ENCODE assay signal across 10 cellular contexts in the genomic region with DNA sequence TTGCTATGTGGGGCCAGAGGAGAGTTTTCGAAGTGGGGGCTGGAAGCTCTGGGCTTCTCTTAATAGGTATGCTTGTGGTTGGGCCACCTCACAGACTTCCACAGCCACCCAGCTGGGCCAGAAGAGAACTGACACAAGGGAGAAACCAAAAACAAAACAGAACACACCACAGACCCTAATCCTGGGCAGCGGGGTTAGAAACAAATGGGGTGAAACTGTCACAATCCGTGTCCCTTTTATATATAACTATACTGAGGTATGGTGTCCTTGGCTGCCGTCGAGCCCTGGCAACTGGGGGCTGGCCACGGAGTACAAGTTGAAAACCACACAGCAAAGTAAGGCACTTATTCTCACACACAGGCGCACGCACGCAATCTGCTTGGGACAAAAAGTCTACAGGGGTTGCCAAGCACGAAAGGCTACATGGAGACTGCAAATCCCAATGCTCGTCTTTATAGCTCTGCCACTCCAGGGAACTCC.
A peak's percentile ranks its signal among the peaks of the same experiment; 100 is the strongest.
DNase-seq lines count a peak whose midpoint lies in the region; ATAC-seq and TF ChIP-seq lines count a peak whose summit lies in the region.
"Had no signal": no experiment of that assay in that cellular context is flagged by ENCODE, and none has a peak within 500 bp of the region (broad histone marks: within the 10 kb centered on the region; RNA-seq: fewer than 3 reads in every experiment).

No MANE protein-coding gene starts in this region.

- H3K4me3 ChIP-seq in spleen: no peak overlapping the region
- H3K4me3 ChIP-seq in H7 (ENCODE audit: insufficient read depth, low read depth, low read length): no peak overlapping the region

- H3K9me3 Mint-ChIP-seq in activated B cell treated with CpG ODN at 0.5 μM for 24 hours: peaks cover 8% of the 10 kb centered on the region
- H3K9me3 Mint-ChIP-seq in activated CD8-positive, alpha-beta memory T cell treated with anti-CD3 and anti-CD28 coated beads, Interleukin-2, amount 10 ng/mL, durations not matched to agents 7 days and 5 days (ENCODE audit: low read depth): no peaks in the 10 kb centered on the region
- peaks cover 10% of the 10 kb centered on the region for H3K9me3 Mint-ChIP-seq in T-helper 2 cell treated with Interferon-gamma antibody and Interleukin-4, amounts not matched to agents 5 μg/mL and 100 μg/mL, for 36 hours
- H3K9me3 Mint-ChIP-seq: central memory CD8-positive, alpha-beta T cell had no signal

- peaks cover 0 to 25% (median 9%) of the 10 kb centered on the region in 6 donors for H3K4me1 ChIP-seq in spleen

- DNase-seq in activated B cell treated with CpG ODN at 0.5 μM for 24 hours: no peak
- DNase-seq in spleen: no peak
- DNase-seq in stimulated activated CD4-positive, alpha-beta T cell treated with anti-CD3 and anti-CD28 coated beads, Interleukin-1b, Interleukin-23, amount 100 ng/mL, for 48 hours: no peak
- DNase-seq in activated CD8-positive, alpha-beta memory T cell treated with anti-CD3 and anti-CD28 coated beads, Interleukin-2, amount 10 ng/mL, durations not matched to agents 7 days and 5 days: no peak
- DNase-seq in T-helper 2 cell treated with Interferon-gamma antibody and Interleukin-4, amounts not matched to agents 5 μg/mL and 100 μg/mL, for 36 hours (ENCODE audit: low spot score): no peak
- DNase-seq in H7: no peak
- DNase-seq: naive thymus-derived CD8-positive, alpha-beta T cell had no signal

- POLR2A ChIA-PET in activated B cell treated with CpG ODN at 0.5 μM for 24 hours (lab: Charles Lee): interaction anchor here (0.6 to 1.6 kb wide), 4 partner anchors 10 to 78 kb away, joined by 3 to 6 read pairs (median 4); a partner anchor contains a TSS

- H3K27me3 ChIP-seq in spleen (replicated peaks in 1 of 7) (no peaks in the 10 kb centered on the region), H7 (ENCODE audit: control insufficient read depth, insufficient read depth, low read length) (no peaks in the 10 kb centered on the region)

- H3K27ac ChIP-seq in spleen: peak overlapping the region in 7 of 8 donors; percentile 54 to 88 (median 74)

- peaks cover 60% of the 10 kb centered on the region for H3K4me1 Mint-ChIP-seq in activated B cell treated with CpG ODN at 0.5 μM for 24 hours
- H3K4me1 Mint-ChIP-seq in activated CD8-positive, alpha-beta memory T cell treated with anti-CD3 and anti-CD28 coated beads, Interleukin-2, amount 10 ng/mL, durations not matched to agents 7 days and 5 days: peaks cover 12% of the 10 kb centered on the region
- H3K4me1 Mint-ChIP-seq in T-helper 2 cell treated with Interferon-gamma antibody and Interleukin-4, amounts not matched to agents 5 μg/mL and 100 μg/mL, for 36 hours (ENCODE audit: low read depth): peaks cover 15% of the 10 kb centered on the region

- H3K9me3 ChIP-seq in spleen: peaks cover 0 to 7% (median 4%) of the 10 kb centered on the region in 8 donors

- H3K4me3 Mint-ChIP-seq in activated B cell treated with CpG ODN at 0.5 μM for 24 hours: peak overlapping the region; percentile 60
- no peak overlapping the region for H3K4me3 Mint-ChIP-seq in activated CD8-positive, alpha-beta memory T cell treated with anti-CD3 and anti-CD28 coated beads, Interleukin-2, amount 10 ng/mL, durations not matched to agents 7 days and 5 days
- no peak overlapping the region for H3K4me3 Mint-ChIP-seq in T-helper 2 cell treated with Interferon-gamma antibody and Interleukin-4, amounts not matched to agents 5 μg/mL and 100 μg/mL, for 36 hours
- H3K4me3 Mint-ChIP-seq: central memory CD8-positive, alpha-beta T cell; naive thymus-derived CD8-positive, alpha-beta T cell had no signal

- intact Hi-C loops in activated B cell treated with CpG ODN at 0.5 μM for 24 hours (cut with micrococcal nuclease): loop anchor here (5.0 to 10.0 kb wide), 2 partner anchors 201 to 746 kb away; no protein-coding TSS in a partner anchor
- intact Hi-C loops in spleen (cut with DNase I; ENCODE audit: low total_unique reads): no loop called here

- peaks cover 25% of the 10 kb centered on the region for H3K36me3 Mint-ChIP-seq in activated B cell treated with CpG ODN at 0.5 μM for 24 hours (ENCODE audit: low read depth)
- peaks cover 2% of the 10 kb centered on the region for H3K36me3 Mint-ChIP-seq in activated CD8-positive, alpha-beta memory T cell treated with anti-CD3 and anti-CD28 coated beads, Interleukin-2, amount 10 ng/mL, durations not matched to agents 7 days and 5 days
- H3K36me3 Mint-ChIP-seq in T-helper 2 cell treated with Interferon-gamma antibody and Interleukin-4, amounts not matched to agents 5 μg/mL and 100 μg/mL, for 36 hours (ENCODE audit: low read depth): peaks cover 11% of the 10 kb centered on the region

- CTCF ChIA-PET in activated B cell treated with CpG ODN at 0.5 μM for 24 hours (lab: Charles Lee): interaction anchor here (0.9 to 2.2 kb wide), 4 partner anchors 12 to 82 kb away, joined by 3 to 7 read pairs (median 4); a partner anchor contains a TSS
- CTCF ChIA-PET in activated CD8-positive, alpha-beta memory T cell treated with anti-CD3 and anti-CD28 coated beads, Interleukin-2, amount 10 ng/mL, durations not matched to agents 7 days and 5 days (lab: Charles Lee): no interaction called here

- H3K27ac Mint-ChIP-seq in activated B cell treated with CpG ODN at 0.5 μM for 24 hours: peak overlapping the region; percentile 98
- no peak overlapping the region for H3K27ac Mint-ChIP-seq in activated CD8-positive, alpha-beta memory T cell treated with anti-CD3 and anti-CD28 coated beads, Interleukin-2, amount 10 ng/mL, durations not matched to agents 7 days and 5 days
- H3K27ac Mint-ChIP-seq in T-helper 2 cell treated with Interferon-gamma antibody and Interleukin-4, amounts not matched to agents 5 μg/mL and 100 μg/mL, for 36 hours: no peak overlapping the region

- no peaks in the 10 kb centered on the region for H3K27me3 Mint-ChIP-seq in activated B cell treated with CpG ODN at 0.5 μM for 24 hours
- no peaks in the 10 kb centered on the region for H3K27me3 Mint-ChIP-seq in activated CD8-positive, alpha-beta memory T cell treated with anti-CD3 and anti-CD28 coated beads, Interleukin-2, amount 10 ng/mL, durations not matched to agents 7 days and 5 days
- no peaks in the 10 kb centered on the region for H3K27me3 Mint-ChIP-seq in T-helper 2 cell treated with Interferon-gamma antibody and Interleukin-4, amounts not matched to agents 5 μg/mL and 100 μg/mL, for 36 hours (ENCODE audit: low read depth)
- H3K27me3 Mint-ChIP-seq: central memory CD8-positive, alpha-beta T cell; naive thymus-derived CD8-positive, alpha-beta T cell had no signal

- no peak for TF ChIP-seq POLR2A in spleen (IDR thresholded peaks at IDR 0.05)

- H3K36me3 ChIP-seq in spleen (peaks cover 0 to 54% (median 16%) of the 10 kb centered on the region in 6 donors), H7 (replicated peaks; ENCODE audit: control insufficient read depth, insufficient read depth, low read length) (no peaks in the 10 kb centered on the region)

- ATAC-seq in GM19043 (IDR thresholded peaks at IDR 0.05; ENCODE audit: low read depth, unreplicated experiment) (peak; percentile 43), HG02885 (IDR thresholded peaks at IDR 0.05; ENCODE audit: poor library complexity, unreplicated experiment) (peak; percentile 53), activated B cell treated with CpG ODN at 0.5 μM for 24 hours (ENCODE audit: low read depth) (peak; percentile 22)
- ATAC-seq in activated CD8-positive, alpha-beta memory T cell treated with anti-CD3 and anti-CD28 coated beads, Interleukin-2, amount 10 ng/mL, durations not matched to agents 7 days and 5 days: no peak
- ATAC-seq: naive thymus-derived CD8-positive, alpha-beta T cell had no signal

- TF ChIP-seq CTCF in activated B cell treated with CpG ODN at 0.5 μM for 24 hours (IDR thresholded peaks at IDR 0.05): no peak
- TF ChIP-seq CTCF in spleen (IDR thresholded peaks at IDR 0.05 in 8 of 11, conservative IDR thresholded peaks at IDR 0.05 in 3 of 11): no peak

- WGBS in spleen, 5 donors: 74 to 91% (median 85%) methylated on average over 11 of the region's 11 CpGs
